ENCODE assay signal across 9 cellular contexts in the genomic region with DNA sequence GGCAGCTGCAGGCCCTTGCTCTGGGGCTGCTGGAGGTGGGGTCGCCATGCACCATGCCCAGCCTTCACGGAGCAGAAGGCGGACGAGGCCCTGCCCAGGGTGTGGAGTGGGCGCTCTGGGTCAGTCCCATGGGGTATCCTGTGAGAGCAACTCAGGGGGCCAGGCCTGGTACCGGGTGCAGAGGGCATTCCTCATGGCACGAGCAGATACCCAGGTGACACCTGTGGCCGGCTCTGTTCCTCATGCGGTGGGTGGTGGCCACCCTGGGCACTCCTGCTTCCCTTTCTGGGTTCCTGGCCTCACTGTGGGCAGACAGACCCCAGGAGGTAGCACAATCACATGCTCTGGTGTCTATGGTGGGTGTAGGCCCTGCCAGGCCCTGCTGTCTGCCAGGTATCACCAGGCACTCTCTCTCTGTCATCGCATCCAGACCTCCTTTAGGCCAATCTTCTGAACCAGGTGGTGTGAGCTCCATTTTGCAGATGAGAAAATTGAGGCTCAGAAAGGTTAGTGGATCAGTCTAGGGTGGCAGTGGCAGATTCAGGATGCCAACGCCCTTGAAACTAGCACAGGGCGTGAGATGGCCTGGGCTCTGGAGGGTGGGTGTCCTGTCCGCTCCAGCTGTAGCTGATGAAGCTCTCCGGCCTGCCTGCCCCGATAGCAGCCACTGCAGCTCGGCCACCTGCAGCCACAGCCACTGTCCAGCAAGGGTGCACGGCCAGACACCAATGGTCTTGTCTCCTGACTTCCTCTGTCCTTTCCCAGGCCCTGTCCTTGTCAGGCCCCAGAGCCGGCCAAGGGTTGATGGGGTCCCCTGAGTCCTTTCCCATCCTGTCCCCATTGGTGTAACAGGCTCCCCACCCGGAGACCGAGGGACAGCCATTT. TPM values are rescaled to one million over a fixed set of nuclear protein-coding genes. Genes with fewer than 3 reads are reported as not detected.
DNase-seq lines count a peak whose midpoint lies in the region; ATAC-seq, FAIRE-seq and TF ChIP-seq lines count a peak whose summit lies in the region.
"Had no signal": no experiment of that assay in that cellular context is flagged by ENCODE, and none has a peak within 500 bp of the region (broad histone marks: within the 10 kb centered on the region; RNA-seq: fewer than 3 reads in every experiment).

No MANE protein-coding gene starts in this region.

- 85 to 88% methylated on average over 20 of the region's 20 CpGs for WGBS in pancreas, 2 donors

- no peaks in the 10 kb centered on the region for H3K27me3 Mint-ChIP-seq in CD4-positive, alpha-beta memory T cell
- H3K27me3 Mint-ChIP-seq in endothelial cell (ENCODE audit: unreplicated experiment), result peaks cover 11% of the 10 kb centered on the region

- no peak for FAIRE-seq in pancreas (lab: Jason Lieb, UNC)
- FAIRE-seq: bronchial epithelial cell had no signal

- CTCF ChIA-PET in CD4-positive, alpha-beta memory T cell (lab: Charles Lee; ENCODE audit: partially characterized antibody), result interaction anchor here (0.9 to 15.2 kb wide), 2 partner anchors 12 to 123 kb away, joined by 4 to 469 read pairs; partner anchors contain the start of gene DGKZ

- H3K27me3 ChIP-seq in CD4-positive, alpha-beta memory T cell (ENCODE audit: insufficient read depth, low read length), result no peaks in the 10 kb centered on the region
- no peaks in the 10 kb centered on the region for H3K27me3 ChIP-seq in Peyer's patch
- H3K27me3 ChIP-seq in pancreas, result no peaks in the 10 kb centered on the region

- H3K36me3 Mint-ChIP-seq in CD4-positive, alpha-beta memory T cell, result peaks cover 0 to 29% of the 10 kb centered on the region in 2 donors
- peaks cover 3% of the 10 kb centered on the region for H3K36me3 Mint-ChIP-seq in endothelial cell (ENCODE audit: low read depth, unreplicated experiment)

- peak overlapping the region; percentile 48 to 91 (median 70) for H3K27ac Mint-ChIP-seq in CD4-positive, alpha-beta memory T cell
- peak overlapping the region; percentile 99 for H3K27ac Mint-ChIP-seq in endothelial cell (ENCODE audit: unreplicated experiment)

- peaks cover 86% of the 10 kb centered on the region for H3K4me1 ChIP-seq in CD4-positive, alpha-beta memory T cell (ENCODE audit: insufficient read depth, low read length)
- peaks cover 0 to 41% (median 17%) of the 10 kb centered on the region in 4 donors for H3K4me1 ChIP-seq in Peyer's patch
- peaks cover 6 to 31% (median 6%) of the 10 kb centered on the region in 3 donors for H3K4me1 ChIP-seq in pancreas

- TF ChIP-seq POLR2A in Peyer's patch (IDR thresholded peaks at IDR 0.05), result no peak

- no peak for TF ChIP-seq CTCF in Peyer's patch (IDR thresholded peaks at IDR 0.05)
- no peak for TF ChIP-seq CTCF in endothelial cell (IDR thresholded peaks at IDR 0.05; ENCODE audit: unreplicated experiment)
- no peak for TF ChIP-seq CTCF in pancreas (IDR thresholded peaks at IDR 0.05)

- DNase-seq in CD4-positive, alpha-beta memory T cell, result peak in 1 of 5 donors; percentile 21
- DNase-seq in Peyer's patch, result no peak
- no peak for DNase-seq in endothelial cell (ENCODE audit: low spot score)
- DNase-seq in pancreas, result peak in 2 of 6 donors; percentile 56 to 81
- DNase-seq in GM19240 (ENCODE audit: insufficient read length, low spot score), result no peak
- DNase-seq in NCI-H524 (lab: John Stamatoyannopoulos, UW), result no peak
- no peak for DNase-seq in SHP77 (lab: John Stamatoyannopoulos, UW)

- no peaks in the 10 kb centered on the region for H3K9me3 ChIP-seq in CD4-positive, alpha-beta memory T cell (ENCODE audit: control insufficient read depth in 1 of 2, low read length in 2 of 2)
- H3K9me3 ChIP-seq in Peyer's patch (no peaks in the 10 kb centered on the region), pancreas (no peaks in the 10 kb centered on the region)

- no peak overlapping the region for H3K4me3 ChIP-seq in CD4-positive, alpha-beta memory T cell (ENCODE audit: low read length in 2 of 2)
- H3K4me3 ChIP-seq in Peyer's patch (peak overlapping the region in 3 of 4 donors; percentile 15 to 48 (median 31)), pancreas (peak overlapping the region in 1 of 4 donors; percentile 5)

- H3K4me1 Mint-ChIP-seq in CD4-positive, alpha-beta memory T cell, result peaks cover 30 to 82% (median 58%) of the 10 kb centered on the region in 4 donors
- peaks cover 19% of the 10 kb centered on the region for H3K4me1 Mint-ChIP-seq in endothelial cell (ENCODE audit: unreplicated experiment)

- H3K4me3 Mint-ChIP-seq in CD4-positive, alpha-beta memory T cell, result peak overlapping the region in 7 of 8 donors; percentile 40 to 85 (median 57)
- no peak overlapping the region for H3K4me3 Mint-ChIP-seq in endothelial cell (ENCODE audit: unreplicated experiment)

- H3K9me3 Mint-ChIP-seq in CD4-positive, alpha-beta memory T cell, result no peaks in the 10 kb centered on the region
- no peaks in the 10 kb centered on the region for H3K9me3 Mint-ChIP-seq in endothelial cell (ENCODE audit: unreplicated experiment)

- H3K27ac ChIP-seq in CD4-positive, alpha-beta memory T cell (ENCODE audit: low read depth, low read length), result peak overlapping the region; percentile 57
- peak overlapping the region; percentile 16 to 73 (median 61) for H3K27ac ChIP-seq in Peyer's patch
- peak overlapping the region in 3 of 4 donors; percentile 28 to 80 (median 77) for H3K27ac ChIP-seq in pancreas

- POLR2A ChIA-PET in CD4-positive, alpha-beta memory T cell (lab: Charles Lee; ENCODE audit: partially characterized antibody), result interaction anchor here (2.0 to 19.9 kb wide), 3 partner anchors 12 to 30 kb away, joined by 8 to 334 read pairs (median 9); partner anchors contain the start of gene DGKZ

- intact Hi-C loops in CD4-positive, alpha-beta memory T cell (cut with micrococcal nuclease), result no loop called here
- intact Hi-C loops in pancreas (cut with DNase I), result no loop called here

- no peak for ATAC-seq in pancreas
- ATAC-seq in GM21528 (IDR thresholded peaks at IDR 0.05; ENCODE audit: low FRiP score, unreplicated experiment), result no peak

- peaks cover 16% of the 10 kb centered on the region for H3K36me3 ChIP-seq in CD4-positive, alpha-beta memory T cell (ENCODE audit: insufficient read depth, low read length)
- no peaks in the 10 kb centered on the region for H3K36me3 ChIP-seq in Peyer's patch
- H3K36me3 ChIP-seq in pancreas, result no peaks in the 10 kb centered on the region

RNA-seq across cellular contexts. Expression of gene DGKZ, which starts 15.1 kb away (rescaled TPM):
- total RNA-seq in CD4-positive, alpha-beta memory T cell, result 100 to 1,000 TPM; 230 to 235 TPM
- 10 to 100 TPM; 34.8 to 78.9 TPM for polyA plus RNA-seq in CD4-positive, alpha-beta memory T cell
- total RNA-seq in Peyer's patch (100 to 1,000 TPM; 104 to 270 (median 200) TPM), endothelial cell (ENCODE audit: unreplicated experiment) (127 TPM), pancreas (10 to 100 TPM; 34.1 to 46.3 (median 35.0) TPM)
- polyA plus RNA-seq in pancreas, result 10 to 100 TPM; 81.1 to 88.8 TPM

RNA-seq across cellular contexts. Expression of gene MDK, which starts 19.1 kb away (rescaled TPM):
- 1 to 10 TPM; 4.7 to 5.6 TPM for total RNA-seq in CD4-positive, alpha-beta memory T cell
- not detected for polyA plus RNA-seq in CD4-positive, alpha-beta memory T cell
- 100 to 1,000 TPM in 3 of 4 donors, 10 to 100 TPM in 1; 22.3 to 340 (median 205) TPM for total RNA-seq in Peyer's patch
- 553 TPM for total RNA-seq in endothelial cell (ENCODE audit: unreplicated experiment)
- 10 to 100 TPM in 4 of 6 donors, 1 to 10 TPM in 2; 4.3 to 84.4 (median 16.5) TPM for total RNA-seq in pancreas
- polyA plus RNA-seq in pancreas, result 10 to 100 TPM; 23.6 to 66.5 TPM

RNA-seq across cellular contexts. Expression of gene CHRM4, which starts 29.2 kb away (rescaled TPM):
- total RNA-seq in CD4-positive, alpha-beta memory T cell, result not detected
- under 1 TPM; 0.12 to 0.16 TPM for polyA plus RNA-seq in CD4-positive, alpha-beta memory T cell
- total RNA-seq in Peyer's patch (10 to 100 TPM; 11.5 to 16.5 (median 13.0) TPM), endothelial cell (ENCODE audit: unreplicated experiment) (not detected), pancreas (under 1 TPM; 0.08 to 0.62 (median 0.20) TPM)
- under 1 TPM in 1 of 2 donors, not detected in 1; 0.66 TPM for polyA plus RNA-seq in pancreas
- total RNA-seq: bronchial epithelial cell had no signal

Comparison
In these comparisons a context has a peak if more than half of its experiments do, and no peak if none do; other contexts are left out.
1. H3K4me3 ChIP-seq: peak in Peyer's patch (3 of 4); none in CD4-positive, alpha-beta memory T cell (0 of 2).
2. RNA of gene CHRM4, which starts 29.2 kb away (total RNA-seq): 11.5 to 16.5 TPM in Peyer's patch; 0.08 to 0.62 TPM in pancreas, not detected in CD4-positive, alpha-beta memory T cell and not detected in endothelial cell (single experiment); every median in the first group is over 4 times any median in the second.
3. Peak in every context shown above with its lines, with median percentiles within 50 percentile points of each other: H3K27ac ChIP-seq.